1 cellular context compared by ENCODE assay signal in genomic region chr10:47461261-47461687, GRCh38.
TF ChIP-seq lines count a peak whose summit lies in the region.

No MANE protein-coding gene starts in this region.

TF ChIP-seq in HEK293, 187 proteins besides CTCF, POLR2A, EP300 and RAD21 (continued from another document):
- TF ChIP-seq ZNF600 (tag by site-specific recombination; IDR thresholded peaks at IDR 0.05), result peak; percentile 63; the same call in 1 of the 2 replicates
- TF ChIP-seq SP2 (tag by site-specific recombination; IDR thresholded peaks at IDR 0.05), result peak; percentile 49
- peak; percentile 40 for TF ChIP-seq PRDM10 (tag by site-specific recombination; IDR thresholded peaks at IDR 0.05)
